Comparison of ENCODE assay signal across 13 cellular contexts in the genomic region with DNA sequence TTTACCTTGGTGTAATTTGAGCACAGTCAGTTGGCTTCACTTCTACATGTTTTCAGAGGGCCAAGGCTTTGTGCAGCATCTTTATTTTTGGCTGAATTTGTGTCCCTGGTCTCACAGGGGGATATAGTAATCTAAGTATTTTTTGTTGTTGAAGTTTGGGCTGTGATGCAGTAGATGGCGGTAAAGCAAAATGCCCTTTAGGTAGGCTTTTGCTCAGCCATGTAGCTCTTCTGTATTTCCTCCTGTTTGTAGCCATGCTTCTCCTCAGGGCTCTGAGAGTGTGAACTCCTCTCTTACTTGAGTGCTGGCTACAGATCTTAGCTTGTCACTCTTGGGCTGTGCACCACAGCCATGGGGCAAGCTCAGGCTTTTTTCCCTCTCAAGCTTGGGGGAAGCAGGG.
A peak's percentile ranks its signal among the peaks of the same experiment; 100 is the strongest.
DNase-seq lines count a peak whose midpoint lies in the region; ATAC-seq and TF ChIP-seq lines count a peak whose summit lies in the region.
"Had no signal": no experiment of that assay in that cellular context is flagged by ENCODE, and none has a peak within 500 bp of the region (broad histone marks: within the 10 kb centered on the region; RNA-seq: fewer than 3 reads in every experiment).

No MANE protein-coding gene starts in this region.

- DNase-seq in NCI-H146 (lab: John Stamatoyannopoulos, UW) (peak; percentile 11), NCI-H146 treated with DMSO at 0.1 percent for 48 hours (lab: John Stamatoyannopoulos, UW; ENCODE audit: unreplicated experiment) (no peak), PC-3 (no peak), fibroblast of peridontal ligament (ENCODE audit: extremely low read depth) (peak; percentile 3), skeletal muscle cell (ENCODE audit: low read depth) (peak; percentile 9)
- DNase-seq: activated naive CD8-positive, alpha-beta T cell treated with anti-CD3 and anti-CD28 coated beads, Interleukin-2, amount 50 U/mL, for 24 hours; DMS79; effector memory CD8-positive, alpha-beta T cell; hypothalamus; NCI-H345 had no signal

- no peaks in the 10 kb centered on the region for H4K20me1 ChIP-seq in PC-3 (ENCODE audit: low read length)

- no peak overlapping the region for H3K4me2 ChIP-seq in PC-3 (ENCODE audit: low read length)

- H3K27me3 ChIP-seq in PC-3 (ENCODE audit: low read length) = no peaks in the 10 kb centered on the region

- intact Hi-C loops in PC-3 (cut with micrococcal nuclease) = loop anchor here (5.0 to 10.0 kb wide), 2 partner anchors 315 to 1068 kb away; no protein-coding TSS in a partner anchor

- H3F3A ChIP-seq in PC-3 (ENCODE audit: low read length, unreplicated experiment) = no peaks in the 10 kb centered on the region

- TF ChIP-seq CTCF in PC-3 (conservative IDR thresholded peaks at IDR 0.05; ENCODE audit: low read depth, low read length) = no peak

- H3K36me3 ChIP-seq in PC-3 (ENCODE audit: low read depth, low read length) = no peaks in the 10 kb centered on the region

- no peak overlapping the region for H3K27ac ChIP-seq in PC-3 (ENCODE audit: low read length)

- no TSS peak for BruUV-seq in PC-3 (replicated peaks; lab: Mats Ljungman, UMichigan)

- POLR2A ChIA-PET in PC-3 (lab: Charles Lee; ENCODE audit: unreplicated experiment) = no interaction called here

- ATAC-seq in PC-3 (peak; percentile 31; the same call in 1 of the 2 replicates), HG03159 (IDR thresholded peaks at IDR 0.05; ENCODE audit: unreplicated experiment) (no peak), GM19395 (IDR thresholded peaks at IDR 0.05; ENCODE audit: unreplicated experiment) (no peak), GM18511 (IDR thresholded peaks at IDR 0.05; ENCODE audit: unreplicated experiment) (no peak)
- ATAC-seq: activated naive CD8-positive, alpha-beta T cell treated with anti-CD3 and anti-CD28 coated beads, Interleukin-2, amount 50 U/mL, for 24 hours; effector memory CD8-positive, alpha-beta T cell had no signal

- no peaks in the 10 kb centered on the region for H3K9me2 ChIP-seq in PC-3 (replicated peaks; ENCODE audit: low read length)

- H3K79me2 ChIP-seq in PC-3 (ENCODE audit: low read length) = no peaks in the 10 kb centered on the region

- H3K9me3 ChIP-seq in PC-3 (ENCODE audit: low read length) = no peaks in the 10 kb centered on the region

- H3K4me3 ChIP-seq in PC-3 (ENCODE audit: low read length) (no peak overlapping the region), skeletal muscle cell (ENCODE audit: low read depth, low read length) (no peak overlapping the region)

- no peak overlapping the region for H2AFZ ChIP-seq in PC-3 (ENCODE audit: low read length)

- no peaks in the 10 kb centered on the region for H3K4me1 ChIP-seq in PC-3 (ENCODE audit: insufficient read depth, low read length)

- CTCF ChIA-PET in PC-3 (lab: Charles Lee) = no interaction called here

- no peak overlapping the region for H3K9ac ChIP-seq in PC-3 (ENCODE audit: low read length)

Comparison
In these comparisons a context has a peak if more than half of its experiments do, and no peak if none do; other contexts are left out.
1. DNase-seq: peak in NCI-H146 (single experiment), fibroblast of peridontal ligament (single experiment) and skeletal muscle cell (single experiment); none in NCI-H146 treated with DMSO at 0.1 percent for 48 hours (single experiment) and PC-3 (single experiment).